7 cellular contexts compared by ENCODE assay signal in the genomic region with DNA sequence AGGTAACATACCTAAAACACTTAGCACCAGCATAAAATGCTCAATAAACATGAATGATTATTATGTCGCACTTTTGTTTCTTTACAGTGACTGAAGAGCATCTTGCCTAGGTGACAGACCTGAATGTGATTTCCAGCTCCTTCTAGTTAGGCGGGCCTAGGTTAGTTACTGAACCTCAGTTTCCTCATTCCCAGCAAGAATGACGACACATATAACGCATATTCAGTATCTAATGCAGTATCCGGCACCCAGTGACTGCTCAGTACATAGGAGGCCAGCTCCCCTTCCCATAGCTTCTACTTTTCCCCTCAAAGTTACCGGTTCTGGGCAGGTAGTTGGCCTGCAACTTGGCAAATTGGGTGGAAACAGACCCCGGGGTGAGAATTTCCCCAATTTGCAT. TPM values are rescaled to one million over a fixed set of nuclear protein-coding genes. Genes with fewer than 3 reads are reported as not detected.
DNase-seq lines count a peak whose midpoint lies in the region; ATAC-seq lines count a peak whose summit lies in the region.

No MANE protein-coding gene starts in this region.

- H3F3A ChIP-seq in GM23248 (ENCODE audit: insufficient read depth): peaks cover 8% of the 10 kb centered on the region

- peaks cover 9 to 15% of the 10 kb centered on the region in 2 donors for H3K4me1 Mint-ChIP-seq in effector memory CD8-positive, alpha-beta T cell (ENCODE audit: low read depth in 2 of 2)

- H3K36me3 ChIP-seq in GM23248 (ENCODE audit: low read depth) (no peaks in the 10 kb centered on the region; the same call in 1 of the 2 replicates), rectal smooth muscle tissue (ENCODE audit: control insufficient read depth, insufficient read depth, low read length) (no peaks in the 10 kb centered on the region)

- peak overlapping the region in 1 of 2 donors; percentile 84 for H3K27ac Mint-ChIP-seq in effector memory CD8-positive, alpha-beta T cell

- no peaks in the 10 kb centered on the region for H3K9me3 Mint-ChIP-seq in effector memory CD8-positive, alpha-beta T cell

- H3K9me3 ChIP-seq in GM23248 (ENCODE audit: low read depth): no peaks in the 10 kb centered on the region

- H3K79me2 ChIP-seq in GM23248 (ENCODE audit: insufficient read depth): peaks cover 34% of the 10 kb centered on the region; the same call in 1 of the 2 replicates

- no peak overlapping the region for H3K27ac ChIP-seq in GM23248
- no peak overlapping the region for H3K27ac ChIP-seq in rectal smooth muscle tissue (ENCODE audit: low read depth, low read length)

- no peaks in the 10 kb centered on the region for H3K9me2 ChIP-seq in GM23248 (ENCODE audit: insufficient read depth)

- no peaks in the 10 kb centered on the region for H3K27me3 Mint-ChIP-seq in effector memory CD8-positive, alpha-beta T cell

- H3K4me3 ChIP-seq in GM23248: peak overlapping the region; percentile 89
- peak overlapping the region; percentile 72 for H3K4me3 ChIP-seq in rectal smooth muscle tissue (ENCODE audit: low read length)

- DNase-seq in GM23248 (no peak), OCI-M1 (lab: John Stamatoyannopoulos, UW) (peak; percentile 57), SW480 (ENCODE audit: low spot score) (no peak)
- no peak for DNase-seq in effector memory CD8-positive, alpha-beta T cell

- H3K27me3 ChIP-seq in GM23248 (replicated peaks; ENCODE audit: insufficient read depth) (no peaks in the 10 kb centered on the region), rectal smooth muscle tissue (ENCODE audit: control insufficient read depth, insufficient read depth, low read length) (no peaks in the 10 kb centered on the region)

- WGBS in GM23248 (ENCODE audit: low coverage in 1 of 2, low lambda C conversion rate in 2 of 2, missing lambda C conversion rate in 2 of 2), 2 experiments: 36 to 37% methylated on average over 7 of the region's 7 CpGs

- peaks cover 4% of the 10 kb centered on the region for H3K36me3 Mint-ChIP-seq in effector memory CD8-positive, alpha-beta T cell (ENCODE audit: insufficient read depth)

- ATAC-seq in effector memory CD8-positive, alpha-beta T cell (replicated peaks): no peak
- ATAC-seq in GM21528 (IDR thresholded peaks at IDR 0.05; ENCODE audit: low FRiP score, unreplicated experiment) (no peak), GM21825 (IDR thresholded peaks at IDR 0.05; ENCODE audit: unreplicated experiment) (no peak)

- in situ Hi-C loops in GM23248 (cut with MboI): no loop called here

- no peaks in the 10 kb centered on the region for H4K20me1 ChIP-seq in GM23248 (ENCODE audit: insufficient read depth)

- H3K4me1 ChIP-seq in GM23248 (ENCODE audit: insufficient read depth) (no peaks in the 10 kb centered on the region), rectal smooth muscle tissue (ENCODE audit: control insufficient read depth, insufficient read depth, low read length) (peaks cover 7% of the 10 kb centered on the region)

- H3K9ac ChIP-seq in GM23248 (peak overlapping the region; percentile 91), rectal smooth muscle tissue (ENCODE audit: low read length) (no peak overlapping the region)

- peak overlapping the region; percentile 87 to 91 for H3K4me3 Mint-ChIP-seq in effector memory CD8-positive, alpha-beta T cell

- H3K4me2 ChIP-seq in GM23248 (ENCODE audit: unreplicated experiment): peak overlapping the region; percentile 96

- H2AFZ ChIP-seq in GM23248: peak overlapping the region; percentile 96

RNA-seq across cellular contexts. Expression of a gene that starts 0.8 kb away (rescaled TPM):
- total RNA-seq in GM23248 (2014; rRNA removed; shearing (Covaris generic)): 1.6 and 2.2 TPM in 2 replicates
- 2.3 and 3.2 TPM in 2 replicates for polyA plus RNA-seq in GM23248 (2016; fragmentation: Nextera tagmentation; extraction: Ambion mirVana)

RNA-seq across cellular contexts. Expression of a gene that starts 17.0 kb away (rescaled TPM):
- total RNA-seq in GM23248 (2014; rRNA removed; shearing (Covaris generic)): 18.6 and 20.6 TPM in 2 replicates
- polyA plus RNA-seq in GM23248 (2016; fragmentation: Nextera tagmentation; extraction: Ambion mirVana): 12.7 and 12.9 TPM in 2 replicates

RNA-seq across cellular contexts. Expression of a gene that starts 38.7 kb away (rescaled TPM):
- total RNA-seq in GM23248 (2014; rRNA removed; shearing (Covaris generic)): 57.2 and 58.3 TPM in 2 replicates
- 74.2 and 78.1 TPM in 2 replicates for polyA plus RNA-seq in GM23248 (2016; fragmentation: Nextera tagmentation; extraction: Ambion mirVana)

RNA-seq across cellular contexts. Expression of a gene that starts 47.7 kb away (rescaled TPM):
- 44.8 and 45.2 TPM in 2 replicates for total RNA-seq in GM23248 (2014; rRNA removed; shearing (Covaris generic))
- 299 and 301 TPM in 2 replicates for polyA plus RNA-seq in GM23248 (2016; fragmentation: Nextera tagmentation; extraction: Ambion mirVana)

RNA-seq across cellular contexts. Expression of a gene that starts 58.5 kb away (rescaled TPM):
- 45.3 and 49.7 TPM in 2 replicates for total RNA-seq in GM23248 (2014; rRNA removed; shearing (Covaris generic))
- polyA plus RNA-seq in GM23248 (2016; fragmentation: Nextera tagmentation; extraction: Ambion mirVana): 8.3 and 9.0 TPM in 2 replicates
